Comparison of ENCODE assay signal across 1 cellular context in genomic region chr2:191538334-191538910, GRCh38.
TF ChIP-seq lines count a peak whose summit lies in the region.

No MANE protein-coding gene starts in this region.

TF ChIP-seq in GM23338, 12 proteins besides CTCF, POLR2A, EP300 and RAD21 (continued from another document):
- TF ChIP-seq ZNF462 (CRISPR knock-in tag; IDR thresholded peaks at IDR 0.05), result no peak
- TF ChIP-seq POLR2AphosphoS5 (IDR thresholded peaks at IDR 0.05; ENCODE audit: low read depth), result no peak
- TF ChIP-seq ZNF331 (CRISPR knock-in tag; IDR thresholded peaks at IDR 0.05; ENCODE audit: low read depth), result no peak
